8 cellular contexts compared by ENCODE assay signal in the genomic region with DNA sequence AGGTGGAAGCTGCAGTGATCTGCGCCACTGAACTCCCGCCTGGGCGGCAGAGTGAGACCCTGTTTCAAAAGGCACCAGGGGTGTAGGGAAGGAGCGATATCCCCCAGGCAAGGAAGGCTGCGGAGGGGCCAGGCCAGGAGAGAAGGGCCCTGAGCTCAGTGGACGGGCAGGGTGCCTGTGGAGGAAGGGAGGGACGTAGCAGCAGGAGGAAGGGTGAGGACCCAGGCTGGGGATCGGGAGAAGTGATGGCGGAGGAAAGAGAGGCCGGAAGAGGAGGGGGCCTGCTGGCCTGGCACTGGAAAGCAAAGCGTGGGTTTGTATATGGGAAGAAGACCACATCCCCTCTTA. TPM values are rescaled to one million over a fixed set of nuclear protein-coding genes. Genes with fewer than 3 reads are reported as not detected.
DNase-seq lines count a peak whose midpoint lies in the region; ATAC-seq and TF ChIP-seq lines count a peak whose summit lies in the region.

No MANE protein-coding gene starts in this region.

- H3K27me3 ChIP-seq in hepatocyte (no peaks in the 10 kb centered on the region), skeletal muscle tissue (ENCODE audit: control insufficient read depth in 3 of 3, insufficient read depth in 3 of 3, low read length in 3 of 3) (peaks cover 0 to 15% (median 0%) of the 10 kb centered on the region in 3 donors)

- ATAC-seq in stimulated activated naive CD8-positive, alpha-beta T cell treated with anti-CD3 and anti-CD28 coated beads, Interleukin-15, Interleukin-2, amounts not matched to agents 100 U/mL and 50 U/mL, for 24 hours = no peak
- no peak for ATAC-seq in HG02678 (IDR thresholded peaks at IDR 0.05; ENCODE audit: unreplicated experiment)

- H3K4me3 ChIP-seq in hepatocyte (peak overlapping the region; percentile 49), skeletal muscle tissue (ENCODE audit: low read length in 3 of 3) (peak overlapping the region; percentile 52 to 73 (median 72))

- H3K9me3 Mint-ChIP-seq in stimulated activated naive CD8-positive, alpha-beta T cell treated with anti-CD3 and anti-CD28 coated beads, Interleukin-15, Interleukin-2, amounts not matched to agents 100 ng/mL and 50 ng/mL, for 24 hours = no peaks in the 10 kb centered on the region
- no peaks in the 10 kb centered on the region for H3K9me3 Mint-ChIP-seq in activated CD4-positive, alpha-beta memory T cell treated with anti-CD3 and anti-CD28 coated beads for 36 hours

- H3K4me2 ChIP-seq in hepatocyte = peak overlapping the region; percentile 97

- H2AFZ ChIP-seq in hepatocyte = peak overlapping the region; percentile 85

- H3K9me2 ChIP-seq in hepatocyte (replicated peaks; ENCODE audit: insufficient read depth) = no peaks in the 10 kb centered on the region

- peak overlapping the region; percentile 96 for H3K27ac Mint-ChIP-seq in stimulated activated naive CD8-positive, alpha-beta T cell treated with anti-CD3 and anti-CD28 coated beads, Interleukin-15, Interleukin-2, amounts not matched to agents 100 ng/mL and 50 ng/mL, for 24 hours
- peak overlapping the region; percentile 87 for H3K27ac Mint-ChIP-seq in activated CD4-positive, alpha-beta memory T cell treated with anti-CD3 and anti-CD28 coated beads for 36 hours

- H3K4me1 ChIP-seq in hepatocyte (ENCODE audit: insufficient read depth) (peaks cover 13% of the 10 kb centered on the region), skeletal muscle tissue (ENCODE audit: control insufficient read depth in 3 of 3, insufficient read depth in 3 of 3, low read length in 3 of 3) (peaks cover 20 to 42% (median 31%) of the 10 kb centered on the region in 3 donors)

- peak overlapping the region; percentile 91 for H3K4me3 Mint-ChIP-seq in stimulated activated naive CD8-positive, alpha-beta T cell treated with anti-CD3 and anti-CD28 coated beads, Interleukin-15, Interleukin-2, amounts not matched to agents 100 ng/mL and 50 ng/mL, for 24 hours
- H3K4me3 Mint-ChIP-seq in activated CD4-positive, alpha-beta memory T cell treated with anti-CD3 and anti-CD28 coated beads for 36 hours = peak overlapping the region; percentile 81

- H3K4me1 Mint-ChIP-seq in stimulated activated naive CD8-positive, alpha-beta T cell treated with anti-CD3 and anti-CD28 coated beads, Interleukin-15, Interleukin-2, amounts not matched to agents 100 ng/mL and 50 ng/mL, for 24 hours (ENCODE audit: low read depth) = peaks cover 50% of the 10 kb centered on the region
- H3K4me1 Mint-ChIP-seq in activated CD4-positive, alpha-beta memory T cell treated with anti-CD3 and anti-CD28 coated beads for 36 hours (ENCODE audit: low read depth) = peaks cover 40% of the 10 kb centered on the region

- peak overlapping the region; percentile 87 for H3K27ac ChIP-seq in hepatocyte
- H3K27ac ChIP-seq in skeletal muscle tissue (ENCODE audit: low read depth, low read length) = peak overlapping the region; percentile 79

- H3K27me3 Mint-ChIP-seq in stimulated activated naive CD8-positive, alpha-beta T cell treated with anti-CD3 and anti-CD28 coated beads, Interleukin-15, Interleukin-2, amounts not matched to agents 100 ng/mL and 50 ng/mL, for 24 hours = no peaks in the 10 kb centered on the region
- H3K27me3 Mint-ChIP-seq in activated CD4-positive, alpha-beta memory T cell treated with anti-CD3 and anti-CD28 coated beads for 36 hours = peaks cover 11% of the 10 kb centered on the region

- no peak for DNase-seq in stimulated activated naive CD8-positive, alpha-beta T cell treated with anti-CD3 and anti-CD28 coated beads, Interleukin-15, Interleukin-2, amounts not matched to agents 100 U/mL and 50 U/mL, for 24 hours
- DNase-seq in activated CD4-positive, alpha-beta memory T cell treated with anti-CD3 and anti-CD28 coated beads for 36 hours = no peak
- no peak for DNase-seq in hepatocyte (ENCODE audit: low spot score)
- DNase-seq in effector CD4-positive, alpha-beta T cell = no peak
- no peak for DNase-seq in effector CD8-positive, alpha-beta T cell (lab: John Stamatoyannopoulos, UW)

- WGBS in hepatocyte (ENCODE audit: low lambda C conversion rate, missing lambda C conversion rate) = 32% methylated on average over 11 of the region's 11 CpGs

- POLR2A ChIA-PET in activated CD4-positive, alpha-beta memory T cell treated with anti-CD3 and anti-CD28 coated beads for 36 hours (lab: Charles Lee) = no interaction called here

- TF ChIP-seq CTCF in hepatocyte (IDR thresholded peaks at IDR 0.05; ENCODE audit: poor library complexity) = no peak

- H3K9me3 ChIP-seq in hepatocyte (ENCODE audit: low read depth) = no peaks in the 10 kb centered on the region
- H3K9me3 ChIP-seq in skeletal muscle tissue (ENCODE audit: control insufficient read depth in 3 of 3, low read length in 3 of 3) = no peaks in the 10 kb centered on the region

- CTCF ChIA-PET in activated CD4-positive, alpha-beta memory T cell treated with anti-CD3 and anti-CD28 coated beads for 36 hours (lab: Charles Lee) = no interaction called here

- H3K36me3 Mint-ChIP-seq in stimulated activated naive CD8-positive, alpha-beta T cell treated with anti-CD3 and anti-CD28 coated beads, Interleukin-15, Interleukin-2, amounts not matched to agents 100 ng/mL and 50 ng/mL, for 24 hours (ENCODE audit: low read depth) = no peaks in the 10 kb centered on the region
- no peaks in the 10 kb centered on the region for H3K36me3 Mint-ChIP-seq in activated CD4-positive, alpha-beta memory T cell treated with anti-CD3 and anti-CD28 coated beads for 36 hours

- H4K20me1 ChIP-seq in hepatocyte (ENCODE audit: insufficient read depth, poor library complexity, severe bottlenecking) = no peaks in the 10 kb centered on the region

- intact Hi-C loops in activated CD4-positive, alpha-beta memory T cell treated with anti-CD3 and anti-CD28 coated beads for 36 hours (cut with micrococcal nuclease) = no loop called here

- peak overlapping the region; percentile 72 to 83 (median 76) for H3K9ac ChIP-seq in skeletal muscle tissue (ENCODE audit: low read depth in 1 of 3, low read length in 3 of 3)

- no peaks in the 10 kb centered on the region for H3K36me3 ChIP-seq in hepatocyte (replicated peaks; ENCODE audit: insufficient read depth, low read depth)
- H3K36me3 ChIP-seq in skeletal muscle tissue (ENCODE audit: control insufficient read depth in 3 of 3, insufficient read depth in 3 of 3, low read length in 3 of 3) = no peaks in the 10 kb centered on the region

- H3K79me2 ChIP-seq in hepatocyte = no peaks in the 10 kb centered on the region

RNA-seq across cellular contexts. Expression of a gene that starts 45.6 kb away (rescaled TPM):
- 1 to 10 TPM; 1.1 to 1.3 TPM for total RNA-seq in activated CD4-positive, alpha-beta memory T cell treated with anti-CD3 and anti-CD28 coated beads for 36 hours
- total RNA-seq in hepatocyte = 3.5 and 5.0 TPM in 2 replicates
- 4.4 and 9.0 TPM in 2 replicates for polyA plus RNA-seq in hepatocyte
- 3.1 TPM for total RNA-seq in skeletal muscle tissue
